Comparison of ENCODE assay signal across 8 cellular contexts in the genomic region with DNA sequence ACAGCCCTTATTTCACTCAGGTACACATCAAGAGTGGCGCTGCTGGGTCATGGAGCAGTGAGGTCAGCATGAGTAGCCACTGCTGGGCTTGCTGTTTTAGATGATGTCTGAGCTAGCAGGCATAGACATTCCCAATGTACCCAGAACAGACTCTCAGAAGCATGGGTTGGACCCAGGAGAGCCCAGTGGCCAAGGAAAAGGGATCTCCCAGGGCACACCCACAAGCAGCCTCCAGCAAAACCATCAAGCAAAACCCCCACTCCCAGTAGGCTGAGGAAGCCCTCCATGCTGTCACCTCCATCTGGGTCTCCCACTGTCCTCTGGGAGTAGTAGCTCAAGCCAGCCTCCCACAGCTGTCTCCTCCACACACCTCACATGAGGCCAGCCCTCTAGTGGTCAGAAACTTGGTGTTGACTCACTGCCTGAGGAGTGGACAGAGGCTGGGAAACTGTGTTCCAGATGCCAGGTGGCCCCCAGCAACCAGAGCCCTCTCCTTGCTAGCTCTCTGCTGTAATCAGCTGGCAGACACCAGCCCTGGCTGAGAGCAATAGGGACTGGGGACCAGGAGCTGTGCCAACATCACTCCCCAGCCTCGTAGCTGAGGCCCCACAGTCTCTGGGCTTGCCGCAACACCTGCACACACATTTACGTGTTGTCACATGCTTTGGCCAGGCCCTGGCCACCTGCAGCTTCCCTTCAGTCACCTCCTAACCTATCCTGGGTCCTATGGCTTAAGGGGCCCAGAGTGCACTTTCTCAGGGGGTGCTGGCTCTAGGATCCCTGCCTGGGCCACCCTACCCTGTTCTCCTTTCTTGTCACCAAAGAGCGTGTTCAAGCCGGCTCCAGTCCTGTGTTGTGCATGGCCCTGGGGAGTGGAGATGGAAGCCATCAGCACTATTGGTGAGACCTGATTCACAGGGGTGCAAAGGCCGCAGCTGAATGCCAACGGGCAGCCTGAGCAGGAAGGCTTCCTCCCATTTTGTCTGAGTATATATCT. TPM values are rescaled to one million over a fixed set of nuclear protein-coding genes. Genes with fewer than 3 reads are reported as not detected.
DNase-seq lines count a peak whose midpoint lies in the region; ATAC-seq and TF ChIP-seq lines count a peak whose summit lies in the region.

No MANE protein-coding gene starts in this region.

- H3K4me3 ChIP-seq in right lobe of liver (no peak overlapping the region), tibial artery (no peak overlapping the region)

- peaks cover 0 to 15% (median 4%) of the 10 kb centered on the region in 4 donors for H3K36me3 ChIP-seq in right lobe of liver
- H3K36me3 ChIP-seq in tibial artery: peaks cover 7 to 15% (median 9%) of the 10 kb centered on the region in 3 donors

- WGBS in right lobe of liver (ENCODE audit: insufficient coverage, low coverage, low lambda C conversion rate, missing lambda C conversion rate): 72% methylated on average over 5 of the region's 8 CpGs

- TF ChIP-seq CTCF in right lobe of liver (IDR thresholded peaks at IDR 0.05) (peak; percentile 63 to 75 (median 66)), tibial artery (IDR thresholded peaks at IDR 0.05) (peak; percentile 40 to 43)

- H3K9me3 ChIP-seq in right lobe of liver (no peaks in the 10 kb centered on the region), tibial artery (no peaks in the 10 kb centered on the region)

- intact Hi-C loops in right lobe of liver (cut with DNase I): no loop called here
- intact Hi-C loops in tibial artery (cut with DNase I; ENCODE audit: low total_unique reads): no loop called here

- ATAC-seq in right lobe of liver (peak; percentile 50 to 68 (median 65)), HG02623 (IDR thresholded peaks at IDR 0.05; ENCODE audit: unreplicated experiment) (no peak), GM19395 (IDR thresholded peaks at IDR 0.05; ENCODE audit: unreplicated experiment) (no peak)

- H3K4me1 ChIP-seq in right lobe of liver: peaks cover 0 to 9% (median 7%) of the 10 kb centered on the region in 4 donors
- peaks cover 0 to 17% (median 13%) of the 10 kb centered on the region in 4 donors for H3K4me1 ChIP-seq in tibial artery

- DNase-seq in DMS 273 treated with DMSO at 0.1 percent for 48 hours (lab: John Stamatoyannopoulos, UW) (peak; percentile 81), HT1080 (ENCODE audit: low read depth) (peak; percentile 85), OCI-M1 (lab: John Stamatoyannopoulos, UW) (peak; percentile 88), cerebellar cortex (ENCODE audit: low spot score) (peak; percentile 77), right lobe of liver (peak; percentile 68 to 82 (median 76)), tibial artery (peak in 1 of 2 donors; percentile 67)

- peak overlapping the region; percentile 8 to 47 (median 28) for H3K27ac ChIP-seq in right lobe of liver
- peak overlapping the region; percentile 94 to 95 for H3K27ac ChIP-seq in tibial artery

- no peaks in the 10 kb centered on the region for H3K27me3 ChIP-seq in right lobe of liver
- no peaks in the 10 kb centered on the region for H3K27me3 ChIP-seq in tibial artery

- TF ChIP-seq POLR2A in right lobe of liver (IDR thresholded peaks at IDR 0.05): no peak

RNA-seq across cellular contexts. Expression of a gene that starts 1.9 kb away (rescaled TPM):
- 38.8 and 40.5 TPM in 2 replicates for total RNA-seq in HT1080 (2014; rRNA removed; shearing (Covaris generic))
- polyA plus RNA-seq in HT1080 (2015; cell fraction: cytosol; rRNA removed): 16.3 and 17.4 TPM in 2 replicates
- polyA plus RNA-seq in HT1080 (2015; cell fraction: nucleus; rRNA removed): 10.7 and 10.9 TPM in 2 replicates
- total RNA-seq in right lobe of liver: 10 to 100 TPM in 3 of 6 experiments, 1 to 10 TPM in 3; 7.7 to 16.1 (median 9.5) TPM

RNA-seq across cellular contexts. Expression of a gene that starts 22.3 kb away (rescaled TPM):
- 57.7 and 92.7 TPM in 2 replicates for total RNA-seq in HT1080 (2014; rRNA removed; shearing (Covaris generic))
- polyA plus RNA-seq in HT1080 (2015; cell fraction: cytosol; rRNA removed): 77.3 and 83.9 TPM in 2 replicates
- 112 and 115 TPM in 2 replicates for polyA plus RNA-seq in HT1080 (2015; cell fraction: nucleus; rRNA removed)
- 10 to 100 TPM; 10.9 to 28.7 (median 16.5) TPM for total RNA-seq in right lobe of liver

RNA-seq across cellular contexts. Expression of a gene that starts 28.2 kb away (rescaled TPM):
- 16.2 and 20.1 TPM in 2 replicates for total RNA-seq in HT1080 (2014; rRNA removed; shearing (Covaris generic))
- 10.8 and 11.4 TPM in 2 replicates for polyA plus RNA-seq in HT1080 (2015; cell fraction: cytosol; rRNA removed)
- 24.1 and 28.1 TPM in 2 replicates for polyA plus RNA-seq in HT1080 (2015; cell fraction: nucleus; rRNA removed)
- 10 to 100 TPM; 10.1 to 20.4 (median 17.0) TPM for total RNA-seq in right lobe of liver

RNA-seq across cellular contexts. Expression of a gene that starts 31.9 kb away (rescaled TPM):
- total RNA-seq in HT1080 (2014; rRNA removed; shearing (Covaris generic)): 166 and 180 TPM in 2 replicates
- polyA plus RNA-seq in HT1080 (2015; cell fraction: cytosol; rRNA removed): 69.9 and 82.3 TPM in 2 replicates
- polyA plus RNA-seq in HT1080 (2015; cell fraction: nucleus; rRNA removed): 39.7 and 51.1 TPM in 2 replicates
- 10 to 100 TPM; 27.8 to 43.1 (median 31.6) TPM for total RNA-seq in right lobe of liver

RNA-seq across cellular contexts. Expression of a gene that starts 37.2 kb away (rescaled TPM):
- total RNA-seq in HT1080 (2014; rRNA removed; shearing (Covaris generic)): not detected in 2 replicates
- polyA plus RNA-seq in HT1080 (2015; cell fraction: cytosol; rRNA removed): 0.38 and 0.49 TPM in 2 replicates
- 0.29 and 0.53 TPM in 2 replicates for polyA plus RNA-seq in HT1080 (2015; cell fraction: nucleus; rRNA removed)
- not detected for total RNA-seq in right lobe of liver

Comparison
In these comparisons a context has a peak if more than half of its experiments do, and no peak if none do; other contexts are left out.
1. ATAC-seq: peak in right lobe of liver (4 of 4); none in HG02623 (single experiment) and GM19395 (single experiment).